In the genomic region with DNA sequence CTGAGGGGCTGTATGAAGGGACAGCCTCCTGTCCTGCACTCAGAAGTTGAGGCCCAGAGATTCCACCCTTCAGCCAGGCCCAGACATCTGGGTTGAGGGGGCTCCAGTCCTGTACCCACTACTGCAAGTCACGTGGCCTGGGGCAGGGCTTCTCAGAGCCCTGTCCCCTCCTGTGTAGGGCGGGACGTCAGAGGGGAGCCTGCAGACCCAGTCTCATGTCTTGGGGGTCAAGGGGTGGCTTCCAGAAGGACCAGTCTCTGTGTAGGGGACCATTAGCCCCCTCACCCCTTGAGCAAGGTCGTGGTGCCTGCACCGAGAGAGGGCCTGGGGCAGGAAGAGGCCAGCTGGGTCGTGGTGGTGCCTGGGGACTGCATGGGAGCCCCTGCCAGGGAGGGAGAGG, we compare ENCODE assay signal across 1 cellular context.
TF ChIP-seq lines count a peak whose summit lies in the region.

No MANE protein-coding gene starts in this region.

TF ChIP-seq in liver, 16 proteins besides CTCF, POLR2A, EP300 and RAD21 (continued from another document):
- TF ChIP-seq, protein P1, sequence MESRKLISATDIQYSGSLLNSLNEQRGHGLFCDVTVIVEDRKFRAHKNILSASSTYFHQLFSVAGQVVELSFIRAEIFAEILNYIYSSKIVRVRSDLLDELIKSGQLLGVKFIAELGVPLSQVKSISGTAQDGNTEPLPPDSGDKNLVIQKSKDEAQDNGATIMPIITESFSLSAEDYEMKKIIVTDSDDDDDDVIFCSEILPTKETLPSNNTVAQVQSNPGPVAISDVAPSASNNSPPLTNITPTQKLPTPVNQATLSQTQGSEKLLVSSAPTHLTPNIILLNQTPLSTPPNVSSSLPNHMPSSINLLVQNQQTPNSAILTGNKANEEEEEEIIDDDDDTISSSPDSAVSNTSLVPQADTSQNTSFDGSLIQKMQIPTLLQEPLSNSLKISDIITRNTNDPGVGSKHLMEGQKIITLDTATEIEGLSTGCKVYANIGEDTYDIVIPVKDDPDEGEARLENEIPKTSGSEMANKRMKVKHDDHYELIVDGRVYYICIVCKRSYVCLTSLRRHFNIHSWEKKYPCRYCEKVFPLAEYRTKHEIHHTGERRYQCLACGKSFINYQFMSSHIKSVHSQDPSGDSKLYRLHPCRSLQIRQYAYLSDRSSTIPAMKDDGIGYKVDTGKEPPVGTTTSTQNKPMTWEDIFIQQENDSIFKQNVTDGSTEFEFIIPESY (IDR thresholded peaks at IDR 0.05): no peak
- TF ChIP-seq, protein P2, sequence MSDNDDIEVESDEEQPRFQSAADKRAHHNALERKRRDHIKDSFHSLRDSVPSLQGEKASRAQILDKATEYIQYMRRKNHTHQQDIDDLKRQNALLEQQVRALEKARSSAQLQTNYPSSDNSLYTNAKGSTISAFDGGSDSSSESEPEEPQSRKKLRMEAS (IDR thresholded peaks at IDR 0.05): no peak
- TF ChIP-seq, protein P3, sequence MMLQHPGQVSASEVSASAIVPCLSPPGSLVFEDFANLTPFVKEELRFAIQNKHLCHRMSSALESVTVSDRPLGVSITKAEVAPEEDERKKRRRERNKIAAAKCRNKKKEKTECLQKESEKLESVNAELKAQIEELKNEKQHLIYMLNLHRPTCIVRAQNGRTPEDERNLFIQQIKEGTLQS (IDR thresholded peaks at IDR 0.05): no peak
- TF ChIP-seq YY1 (IDR thresholded peaks at IDR 0.05): no peak
- TF ChIP-seq, protein P4, sequence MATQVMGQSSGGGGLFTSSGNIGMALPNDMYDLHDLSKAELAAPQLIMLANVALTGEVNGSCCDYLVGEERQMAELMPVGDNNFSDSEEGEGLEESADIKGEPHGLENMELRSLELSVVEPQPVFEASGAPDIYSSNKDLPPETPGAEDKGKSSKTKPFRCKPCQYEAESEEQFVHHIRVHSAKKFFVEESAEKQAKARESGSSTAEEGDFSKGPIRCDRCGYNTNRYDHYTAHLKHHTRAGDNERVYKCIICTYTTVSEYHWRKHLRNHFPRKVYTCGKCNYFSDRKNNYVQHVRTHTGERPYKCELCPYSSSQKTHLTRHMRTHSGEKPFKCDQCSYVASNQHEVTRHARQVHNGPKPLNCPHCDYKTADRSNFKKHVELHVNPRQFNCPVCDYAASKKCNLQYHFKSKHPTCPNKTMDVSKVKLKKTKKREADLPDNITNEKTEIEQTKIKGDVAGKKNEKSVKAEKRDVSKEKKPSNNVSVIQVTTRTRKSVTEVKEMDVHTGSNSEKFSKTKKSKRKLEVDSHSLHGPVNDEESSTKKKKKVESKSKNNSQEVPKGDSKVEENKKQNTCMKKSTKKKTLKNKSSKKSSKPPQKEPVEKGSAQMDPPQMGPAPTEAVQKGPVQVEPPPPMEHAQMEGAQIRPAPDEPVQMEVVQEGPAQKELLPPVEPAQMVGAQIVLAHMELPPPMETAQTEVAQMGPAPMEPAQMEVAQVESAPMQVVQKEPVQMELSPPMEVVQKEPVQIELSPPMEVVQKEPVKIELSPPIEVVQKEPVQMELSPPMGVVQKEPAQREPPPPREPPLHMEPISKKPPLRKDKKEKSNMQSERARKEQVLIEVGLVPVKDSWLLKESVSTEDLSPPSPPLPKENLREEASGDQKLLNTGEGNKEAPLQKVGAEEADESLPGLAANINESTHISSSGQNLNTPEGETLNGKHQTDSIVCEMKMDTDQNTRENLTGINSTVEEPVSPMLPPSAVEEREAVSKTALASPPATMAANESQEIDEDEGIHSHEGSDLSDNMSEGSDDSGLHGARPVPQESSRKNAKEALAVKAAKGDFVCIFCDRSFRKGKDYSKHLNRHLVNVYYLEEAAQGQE (IDR thresholded peaks at IDR 0.05): no peak
- no peak for TF ChIP-seq FOXA2 (IDR thresholded peaks at IDR 0.05)
- TF ChIP-seq JUND (IDR thresholded peaks at IDR 0.05): no peak
- TF ChIP-seq GABPA (IDR thresholded peaks at IDR 0.05 in 1 of 2, conservative IDR thresholded peaks at IDR 0.05 in 1 of 2): no peak
